In genomic region chr19:57253767-57254166, GRCh38 we compare ENCODE assay signal across 1 cellular context. TPM values are rescaled to one million over a fixed set of nuclear protein-coding genes. Genes with fewer than 3 reads are reported as not detected.
"Had no signal": no experiment of that assay in that cellular context is flagged by ENCODE, and none has a peak within 500 bp of the region (broad histone marks: within the 10 kb centered on the region; RNA-seq: fewer than 3 reads in every experiment).

No MANE protein-coding gene starts in this region.

RNA-seq across cellular contexts. Expression of gene AURKC, which starts 22.9 kb away (rescaled TPM):
- total RNA-seq: SK-MEL-5 had no signal
